8 cellular contexts compared by ENCODE assay signal in the genomic region with DNA sequence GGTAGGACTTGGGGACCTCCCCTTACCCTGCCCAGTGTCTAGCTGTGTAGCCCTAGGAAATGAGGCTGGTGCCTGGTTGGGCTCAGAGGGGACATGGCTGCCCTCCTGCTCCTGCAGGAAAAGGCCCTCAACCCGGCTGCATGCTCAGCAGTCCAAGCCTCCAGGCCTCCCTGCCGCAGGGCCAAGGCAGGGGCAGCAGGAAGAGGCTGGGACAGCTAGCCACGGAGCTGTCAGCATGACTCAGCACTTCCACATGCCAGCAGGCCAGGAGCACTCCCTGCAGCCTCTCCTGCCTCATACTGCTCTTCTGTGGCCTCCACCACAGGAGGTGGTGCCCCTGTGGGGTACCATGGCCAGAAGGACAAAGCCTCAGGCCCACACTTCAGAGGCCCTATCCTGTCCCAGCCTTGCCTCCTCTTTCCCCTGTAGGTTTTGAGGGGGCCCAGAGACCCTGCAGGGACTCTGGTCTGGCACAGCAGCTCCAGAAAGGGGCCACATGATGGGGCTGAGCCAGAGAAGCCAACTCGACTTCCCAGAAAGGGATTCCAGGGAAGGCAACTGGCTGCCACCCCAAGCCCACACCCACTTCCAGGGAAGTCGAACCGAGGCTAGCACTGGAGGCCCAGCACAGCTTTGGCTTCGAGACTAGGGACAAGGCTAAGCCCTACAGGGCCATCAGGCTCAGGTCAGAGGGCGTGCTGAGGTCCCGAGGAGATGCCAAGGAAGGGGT. TPM values are rescaled to one million over a fixed set of nuclear protein-coding genes. Genes with fewer than 3 reads are reported as not detected.
A peak's percentile ranks its signal among the peaks of the same experiment; 100 is the strongest.
DNase-seq lines count a peak whose midpoint lies in the region; ATAC-seq and TF ChIP-seq lines count a peak whose summit lies in the region.

No MANE protein-coding gene starts in this region.

- no peaks in the 10 kb centered on the region for H3K4me1 ChIP-seq in cardiac muscle cell (ENCODE audit: low read depth)

- TF ChIP-seq EP300 in Ishikawa (IDR thresholded peaks at IDR 0.05; ENCODE audit: borderline replicate concordance) = peak; percentile 73; the same call in 1 of the 2 replicates

- peaks cover 3% of the 10 kb centered on the region for H3K4me1 Mint-ChIP-seq in activated naive CD8-positive, alpha-beta T cell treated with anti-CD3 and anti-CD28 coated beads, Interleukin-2, amount 50 U/mL, for 24 hours

- no peaks in the 10 kb centered on the region for H3K27me3 Mint-ChIP-seq in activated naive CD8-positive, alpha-beta T cell treated with anti-CD3 and anti-CD28 coated beads, Interleukin-2, amount 50 U/mL, for 24 hours

- H3K4me3 ChIP-seq in AG10803 (ENCODE audit: low read length) (no peak overlapping the region), cardiac muscle cell (no peak overlapping the region)

- no peak for TF ChIP-seq CTCF in AG10803 (conservative IDR thresholded peaks at IDR 0.05; ENCODE audit: low read length)
- no peak for TF ChIP-seq CTCF in cardiac muscle cell (IDR thresholded peaks at IDR 0.05; ENCODE audit: low read depth, low read length)

- no peaks in the 10 kb centered on the region for H3K9me3 Mint-ChIP-seq in activated naive CD8-positive, alpha-beta T cell treated with anti-CD3 and anti-CD28 coated beads, Interleukin-2, amount 50 U/mL, for 24 hours

- peak overlapping the region; percentile 21 for H3K27ac ChIP-seq in cardiac muscle cell

- no peaks in the 10 kb centered on the region for H3K9me3 ChIP-seq in cardiac muscle cell (ENCODE audit: low read depth)

- no peaks in the 10 kb centered on the region for H3K27me3 ChIP-seq in cardiac muscle cell

- peaks cover 48% of the 10 kb centered on the region for H3K36me3 ChIP-seq in cardiac muscle cell

- peaks cover 25% of the 10 kb centered on the region for H3K36me3 Mint-ChIP-seq in activated naive CD8-positive, alpha-beta T cell treated with anti-CD3 and anti-CD28 coated beads, Interleukin-2, amount 50 U/mL, for 24 hours (ENCODE audit: low read depth)

- TF ChIP-seq RAD21 in Ishikawa (IDR thresholded peaks at IDR 0.05; ENCODE audit: low read depth) = no peak

- no peak overlapping the region for H3K4me3 Mint-ChIP-seq in activated naive CD8-positive, alpha-beta T cell treated with anti-CD3 and anti-CD28 coated beads, Interleukin-2, amount 50 U/mL, for 24 hours

- H3K27ac Mint-ChIP-seq in activated naive CD8-positive, alpha-beta T cell treated with anti-CD3 and anti-CD28 coated beads, Interleukin-2, amount 50 U/mL, for 24 hours = peak overlapping the region; percentile 59

- DNase-seq in AG10803 (ENCODE audit: low read depth) (peak; percentile 90), cardiac muscle cell (ENCODE audit: low read depth in 1 of 2, low spot score in 1 of 2) (peak; percentile 32 to 92), putamen (ENCODE audit: low spot score) (peak; percentile 57)
- DNase-seq in activated naive CD8-positive, alpha-beta T cell treated with anti-CD3 and anti-CD28 coated beads, Interleukin-2, amount 50 U/mL, for 24 hours = no peak
- no peak for DNase-seq in activated CD4-positive, alpha-beta T cell treated with anti-CD3 and anti-CD28 coated beads, Interleukin-2, amount 50 U/mL, for 1 hour

- ATAC-seq in activated naive CD8-positive, alpha-beta T cell treated with anti-CD3 and anti-CD28 coated beads, Interleukin-2, amount 50 U/mL, for 24 hours = peak; percentile 41
- ATAC-seq in HG03039 (IDR thresholded peaks at IDR 0.05; ENCODE audit: unreplicated experiment) = no peak
- ATAC-seq in HG03439 (IDR thresholded peaks at IDR 0.05; ENCODE audit: unreplicated experiment) = no peak

TF ChIP-seq in Ishikawa, 13 proteins besides CTCF, POLR2A, EP300 and RAD21:
- TF ChIP-seq FOXM1 (IDR thresholded peaks at IDR 0.05; ENCODE audit: borderline replicate concordance, low read depth) (no peak), USF1 (IDR thresholded peaks at IDR 0.05) (0 out of 2 replicates have a peak, but pooled peaks have one; percentile 3), REST (IDR thresholded peaks at IDR 0.05; ENCODE audit: low read depth) (no peak), EGR1 (IDR thresholded peaks at IDR 0.05) (no peak), ZBTB7A (IDR thresholded peaks at IDR 0.05; ENCODE audit: low read depth) (peak; percentile 73), TEAD4 (IDR thresholded peaks at IDR 0.05) (0 out of 2 replicates have a peak, but pooled peaks have one; percentile 15), TCF12 (IDR thresholded peaks at IDR 0.05; ENCODE audit: low read depth) (peak; percentile 48; the same call in 1 of the 2 replicates), YY1 (IDR thresholded peaks at IDR 0.05; ENCODE audit: low read depth) (peak; percentile 48), TAF1 (IDR thresholded peaks at IDR 0.05; ENCODE audit: low read depth) (no peak)
- TF ChIP-seq, protein P1, sequence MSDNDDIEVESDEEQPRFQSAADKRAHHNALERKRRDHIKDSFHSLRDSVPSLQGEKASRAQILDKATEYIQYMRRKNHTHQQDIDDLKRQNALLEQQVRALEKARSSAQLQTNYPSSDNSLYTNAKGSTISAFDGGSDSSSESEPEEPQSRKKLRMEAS (IDR thresholded peaks at IDR 0.05) = peak; percentile 85

RNA-seq across cellular contexts. Expression of gene TKT, which starts 19.5 kb away (rescaled TPM):
- total RNA-seq in cardiac muscle cell = 112 and 119 TPM in 2 replicates
- polyA plus RNA-seq in cardiac muscle cell = 70.9 and 73.6 TPM in 2 replicates

Comparison
In these comparisons a context has a peak if more than half of its experiments do, and no peak if none do; other contexts are left out.
1. DNase-seq: peak in AG10803 (single experiment), cardiac muscle cell (2 of 2) and putamen (single experiment); none in activated naive CD8-positive, alpha-beta T cell treated with anti-CD3 and anti-CD28 coated beads, Interleukin-2, amount 50 U/mL, for 24 hours (single experiment) and activated CD4-positive, alpha-beta T cell treated with anti-CD3 and anti-CD28 coated beads, Interleukin-2, amount 50 U/mL, for 1 hour (single experiment).